ENCODE assay signal across 23 cellular contexts in the genomic region with DNA sequence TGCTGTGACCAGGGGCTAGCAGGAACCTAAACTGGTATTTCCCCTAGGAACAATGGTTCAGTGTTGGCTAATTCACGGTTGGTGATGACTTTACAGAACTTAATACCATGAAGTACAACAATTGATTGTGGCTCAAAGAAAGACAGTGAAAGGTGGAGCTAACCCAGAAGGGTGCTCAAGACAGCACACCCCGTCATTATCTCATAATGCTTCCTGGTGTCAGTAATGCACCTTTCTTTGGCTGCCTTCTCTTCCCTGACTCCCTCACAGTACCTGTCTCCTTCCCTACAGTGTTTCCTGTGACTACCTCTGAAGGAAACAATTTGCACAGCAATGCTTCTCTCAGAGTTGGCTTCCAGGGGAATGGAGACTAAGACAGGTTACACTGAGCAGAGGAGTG.
DNase-seq lines count a peak whose midpoint lies in the region; ATAC-seq, FAIRE-seq and TF ChIP-seq lines count a peak whose summit lies in the region.
"Had no signal": no experiment of that assay in that cellular context is flagged by ENCODE, and none has a peak within 500 bp of the region (broad histone marks: within the 10 kb centered on the region; RNA-seq: fewer than 3 reads in every experiment).

No MANE protein-coding gene starts in this region.

- peak; percentile 18 for DNase-seq in Caki2 (ENCODE audit: low read depth)
- peak; percentile 31 for DNase-seq in HT1080 (ENCODE audit: low read depth)
- peak; percentile 26 for DNase-seq in bronchial epithelial cell (ENCODE audit: low read depth)
- DNase-seq in kidney tubule cell (ENCODE audit: low spot score): peak; percentile 17
- DNase-seq in upper lobe of left lung: no peak
- DNase-seq in DMS79 treated with DMSO at 0.1 percent for 48 hours (lab: John Stamatoyannopoulos, UW): no peak
- no peak for DNase-seq in COR-L47 (lab: John Stamatoyannopoulos, UW)
- DNase-seq: CD4-positive, CD25-positive, alpha-beta regulatory T cell; EL; GDM1; MM.1S; NCI-H1048; NCI-H187; NCI-H2081 treated with DMSO at 0.1 percent for 48 hours; NCI-H446 treated with DMSO at 0.1 percent for 48 hours; SHP77; T-helper 1 cell had no signal

- peaks cover 0 to 7% (median 4%) of the 10 kb centered on the region in 4 donors for H3K4me1 ChIP-seq in upper lobe of left lung

- H3K4me3 ChIP-seq in bronchial epithelial cell (ENCODE audit: low read depth, low read length) (no peak overlapping the region), upper lobe of left lung (no peak overlapping the region)
- H3K4me3 ChIP-seq: BLaER1, GM12878 had no signal

- no peak for ATAC-seq in upper lobe of left lung (ENCODE audit: low FRiP score in 2 of 2)
- no peak for ATAC-seq in GM18868 (IDR thresholded peaks at IDR 0.05; ENCODE audit: unreplicated experiment)
- ATAC-seq: GM12878 had no signal

- TF ChIP-seq CTCF in bronchial epithelial cell (IDR thresholded peaks at IDR 0.05; ENCODE audit: insufficient read depth, low read length, severe bottlenecking) (no peak), upper lobe of left lung (IDR thresholded peaks at IDR 0.05) (no peak)

- no peaks in the 10 kb centered on the region for H3K27me3 ChIP-seq in bronchial epithelial cell (ENCODE audit: control insufficient read depth, insufficient read depth, low read length)
- no peaks in the 10 kb centered on the region for H3K27me3 ChIP-seq in upper lobe of left lung
- H3K27me3 ChIP-seq: BLaER1 had no signal

- TF ChIP-seq POLR2A in upper lobe of left lung (IDR thresholded peaks at IDR 0.05): no peak

- 91 to 93% methylated on average over 2 of the region's 2 CpGs for WGBS in upper lobe of left lung, 2 donors

- peak; percentile 89 for FAIRE-seq in bronchial epithelial cell (lab: Jason Lieb, UNC)
- FAIRE-seq: A204.1, GM12878 had no signal

- H3K27ac ChIP-seq in upper lobe of left lung: no peak overlapping the region
- H3K27ac ChIP-seq: BLaER1, KMS-11, RWPE1 had no signal

- H3K36me3 ChIP-seq in bronchial epithelial cell (ENCODE audit: control insufficient read depth, insufficient read depth, low read length) (no peaks in the 10 kb centered on the region), upper lobe of left lung (peaks cover 0 to 15% (median 2%) of the 10 kb centered on the region in 4 donors)

- TF ChIP-seq EP300 in upper lobe of left lung (IDR thresholded peaks at IDR 0.05): no peak

- in situ Hi-C loops in Caki2 (cut with HindIII; ENCODE audit: low pct_unique_long_range_greater_than_20kb, low sequenced_read_pairs): no loop called here

- no peaks in the 10 kb centered on the region for H3K9me3 ChIP-seq in upper lobe of left lung

Comparison
In these comparisons a context has a peak if more than half of its experiments do, and no peak if none do; other contexts are left out.
1. DNase-seq: peak in Caki2 (single experiment), HT1080 (single experiment), bronchial epithelial cell (single experiment) and kidney tubule cell (single experiment); none in upper lobe of left lung (0 of 2), DMS79 treated with DMSO at 0.1 percent for 48 hours (single experiment) and COR-L47 (single experiment).